ENCODE assay signal across 1 cellular context in genomic region chr5:173017087-173017486, GRCh38.
TF ChIP-seq lines count a peak whose summit lies in the region.

No MANE protein-coding gene starts in this region.

TF ChIP-seq in HepG2, 621 proteins besides CTCF, POLR2A, EP300 and RAD21:
- TF ChIP-seq HDAC1 (CRISPR knock-in tag; IDR thresholded peaks at IDR 0.05) (0 out of 2 replicates have a peak, but pooled peaks have one; percentile 6), TFDP1 (CRISPR knock-in tag; IDR thresholded peaks at IDR 0.05; ENCODE audit: borderline replicate concordance) (0 out of 2 replicates have a peak, but pooled peaks have one; percentile 2), ZNF460 (CRISPR knock-in tag; IDR thresholded peaks at IDR 0.05; ENCODE audit: borderline replicate concordance) (0 out of 2 replicates have a peak, but pooled peaks have one; percentile 55), ZNF598 (CRISPR knock-in tag; IDR thresholded peaks at IDR 0.05; ENCODE audit: borderline replicate concordance) (0 out of 2 replicates have a peak, but pooled peaks have one; percentile 23), AHDC1 (CRISPR knock-in tag; IDR thresholded peaks at IDR 0.05; ENCODE audit: borderline replicate concordance) (0 out of 2 replicates have a peak, but pooled peaks have one; percentile 1), THRA (CRISPR knock-in tag; IDR thresholded peaks at IDR 0.05; ENCODE audit: borderline replicate concordance) (0 out of 2 replicates have a peak, but pooled peaks have one; percentile 3), ZNF501 (CRISPR knock-in tag; IDR thresholded peaks at IDR 0.05) (0 out of 2 replicates have a peak, but pooled peaks have one; percentile 36), ZMYM4 (CRISPR knock-in tag; IDR thresholded peaks at IDR 0.05) (0 out of 2 replicates have a peak, but pooled peaks have one; percentile 2), ZBTB38 (CRISPR knock-in tag; IDR thresholded peaks at IDR 0.05) (peak; percentile 69; the same call in 1 of the 2 replicates)
